9 cellular contexts compared by ENCODE assay signal in the genomic region with DNA sequence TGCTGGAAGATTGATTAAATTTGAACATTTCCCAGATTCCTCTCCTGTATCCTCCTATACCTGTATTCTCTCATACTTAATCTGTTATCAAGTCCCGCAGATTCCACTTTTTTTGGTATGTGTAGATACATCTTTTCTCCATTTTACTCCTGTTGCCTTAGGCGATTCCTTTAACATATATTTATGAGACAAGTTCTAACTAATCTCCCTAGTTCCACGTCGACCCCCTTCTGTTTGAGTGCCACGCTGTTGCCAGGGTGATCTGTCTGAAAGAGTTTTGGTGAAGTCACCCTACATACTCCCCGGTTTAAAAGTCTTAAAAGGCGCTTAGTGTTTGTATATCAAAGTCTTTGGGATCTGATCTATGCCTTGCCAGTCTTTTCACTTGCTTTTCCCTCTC. TPM values are rescaled to one million over a fixed set of nuclear protein-coding genes. Genes with fewer than 3 reads are reported as not detected.
A peak's percentile ranks its signal among the peaks of the same experiment; 100 is the strongest.
DNase-seq lines count a peak whose midpoint lies in the region; ATAC-seq and TF ChIP-seq lines count a peak whose summit lies in the region.
"Had no signal": no experiment of that assay in that cellular context is flagged by ENCODE, and none has a peak within 500 bp of the region (broad histone marks: within the 10 kb centered on the region; RNA-seq: fewer than 3 reads in every experiment).

No MANE protein-coding gene starts in this region.

- no peaks in the 10 kb centered on the region for H3K9me3 Mint-ChIP-seq in activated B cell treated with CpG ODN at 0.5 μM for 24 hours
- H3K9me3 Mint-ChIP-seq in progenitor cell of endocrine pancreas (ENCODE audit: low read depth), result peaks cover 16% of the 10 kb centered on the region

- H3K4me1 ChIP-seq in HAP-1 (peaks cover 19% of the 10 kb centered on the region), esophagus muscularis mucosa (peaks cover 3 to 57% (median 42%) of the 10 kb centered on the region in 4 donors)

- peak overlapping the region in 2 of 4 donors; percentile 26 to 39 for H3K27ac ChIP-seq in esophagus muscularis mucosa (replicated peaks in 1 of 4)
- H3K27ac ChIP-seq: skin epidermis had no signal

- 38% methylated on average over 7 of the region's 7 CpGs for WGBS in esophagus muscularis mucosa

- CTCF ChIA-PET in activated B cell treated with CpG ODN at 0.5 μM for 24 hours (lab: Charles Lee), result no interaction called here

- H3K9me3 ChIP-seq in HAP-1 (no peaks in the 10 kb centered on the region), esophagus muscularis mucosa (no peaks in the 10 kb centered on the region)

- no peak for TF ChIP-seq CTCF in activated B cell treated with CpG ODN at 0.5 μM for 24 hours (IDR thresholded peaks at IDR 0.05)
- TF ChIP-seq CTCF in esophagus muscularis mucosa (IDR thresholded peaks at IDR 0.05), result no peak
- no peak for TF ChIP-seq CTCF in progenitor cell of endocrine pancreas (IDR thresholded peaks at IDR 0.05; ENCODE audit: unreplicated experiment)

- H3K27ac Mint-ChIP-seq in activated B cell treated with CpG ODN at 0.5 μM for 24 hours (peak overlapping the region; percentile 11), progenitor cell of endocrine pancreas (peak overlapping the region; percentile 22)

- peak; percentile 45 to 46 for DNase-seq in HAP-1 (ENCODE audit: low spot score in 2 of 2)
- DNase-seq in activated B cell treated with CpG ODN at 0.5 μM for 24 hours, result no peak
- no peak for DNase-seq in esophagus muscularis mucosa (ENCODE audit: extremely low spot score)
- DNase-seq in progenitor cell of endocrine pancreas (ENCODE audit: low spot score, unreplicated experiment), result no peak
- DNase-seq in NCI-H510A treated with DMSO at 0.1 percent for 48 hours (lab: John Stamatoyannopoulos, UW), result no peak
- DNase-seq: NCI-H774 had no signal

- H3K4me1 Mint-ChIP-seq in activated B cell treated with CpG ODN at 0.5 μM for 24 hours, result peaks cover 55% of the 10 kb centered on the region
- H3K4me1 Mint-ChIP-seq in progenitor cell of endocrine pancreas (ENCODE audit: low read depth), result peaks cover 15% of the 10 kb centered on the region

- H3K36me3 ChIP-seq in HAP-1 (replicated peaks), result peaks cover 21% of the 10 kb centered on the region
- H3K36me3 ChIP-seq in esophagus muscularis mucosa, result peaks cover 6 to 14% (median 9%) of the 10 kb centered on the region in 4 donors

- intact Hi-C loops in activated B cell treated with CpG ODN at 0.5 μM for 24 hours (cut with micrococcal nuclease) (no loop called here), esophagus muscularis mucosa (cut with DNase I) (no loop called here)

- no peak for TF ChIP-seq POLR2A in esophagus muscularis mucosa (IDR thresholded peaks at IDR 0.05; ENCODE audit: low read depth)

- H3K4me3 ChIP-seq in HAP-1, result peak overlapping the region; percentile 71
- H3K4me3 ChIP-seq in esophagus muscularis mucosa, result peak overlapping the region; percentile 9 to 66 (median 42)

- H3K27me3 Mint-ChIP-seq in activated B cell treated with CpG ODN at 0.5 μM for 24 hours (no peaks in the 10 kb centered on the region), progenitor cell of endocrine pancreas (no peaks in the 10 kb centered on the region)

- H3K36me3 Mint-ChIP-seq in activated B cell treated with CpG ODN at 0.5 μM for 24 hours (ENCODE audit: low read depth) (peaks cover 38% of the 10 kb centered on the region), progenitor cell of endocrine pancreas (ENCODE audit: insufficient read depth) (peaks cover 8% of the 10 kb centered on the region)

- POLR2A ChIA-PET in activated B cell treated with CpG ODN at 0.5 μM for 24 hours (lab: Charles Lee), result no interaction called here

- H3K27me3 ChIP-seq in HAP-1 (ENCODE audit: low read depth) (0 out of 2 replicates have a peak, but pooled peaks cover 3% of the 10 kb centered on the region), esophagus muscularis mucosa (no peaks in the 10 kb centered on the region)

- no peak for TF ChIP-seq EP300 in esophagus muscularis mucosa (IDR thresholded peaks at IDR 0.05)

- in situ Hi-C loops in HAP-1 (cut with MboI; ENCODE audit: low sequenced_read_pairs), result loop anchor here (10.0 kb wide), 1 partner anchor 384 kb away; no protein-coding TSS in a partner anchor

- ATAC-seq in activated B cell treated with CpG ODN at 0.5 μM for 24 hours (ENCODE audit: low read depth) (no peak), HG03571 (IDR thresholded peaks at IDR 0.05; ENCODE audit: unreplicated experiment) (no peak), GM19351 (IDR thresholded peaks at IDR 0.05; ENCODE audit: unreplicated experiment) (no peak)

- peak overlapping the region; percentile 46 for H3K4me3 Mint-ChIP-seq in activated B cell treated with CpG ODN at 0.5 μM for 24 hours
- peak overlapping the region; percentile 60 for H3K4me3 Mint-ChIP-seq in progenitor cell of endocrine pancreas (ENCODE audit: low read depth)

RNA-seq across cellular contexts. Expression of a gene that starts 2.4 kb away (rescaled TPM):
- total RNA-seq in activated B cell treated with CpG ODN at 0.5 μM for 24 hours (70.5 and 76.9 TPM in 2 replicates), esophagus muscularis mucosa (10 to 100 TPM; 36.4 to 60.0 (median 44.4) TPM), progenitor cell of endocrine pancreas (72.4 and 77.8 TPM in 2 replicates)

RNA-seq across cellular contexts. Expression of a gene that starts 2.7 kb away (rescaled TPM):
- total RNA-seq in activated B cell treated with CpG ODN at 0.5 μM for 24 hours, result 32.0 and 32.2 TPM in 2 replicates
- 10 to 100 TPM in 3 of 4 donors, 1 to 10 TPM in 1; 8.7 to 17.7 (median 15.9) TPM for total RNA-seq in esophagus muscularis mucosa
- total RNA-seq in progenitor cell of endocrine pancreas, result 35.9 and 36.7 TPM in 2 replicates

RNA-seq across cellular contexts. Expression of a gene that starts 19.6 kb away (rescaled TPM):
- total RNA-seq in activated B cell treated with CpG ODN at 0.5 μM for 24 hours (234 and 287 TPM in 2 replicates), esophagus muscularis mucosa (100 to 1,000 TPM; 280 to 704 (median 376) TPM), progenitor cell of endocrine pancreas (306 and 310 TPM in 2 replicates)

RNA-seq across cellular contexts. Expression of a gene that starts 24.5 kb away (rescaled TPM):
- 193 and 219 TPM in 2 replicates for total RNA-seq in activated B cell treated with CpG ODN at 0.5 μM for 24 hours
- 1 to 10 TPM; 2.5 to 5.3 (median 4.0) TPM for total RNA-seq in esophagus muscularis mucosa
- not detected in 2 replicates for total RNA-seq in progenitor cell of endocrine pancreas

Comparison
In these comparisons a context has a peak if more than half of its experiments do, and no peak if none do; other contexts are left out.
1. DNase-seq: peak in HAP-1 (2 of 2); none in activated B cell treated with CpG ODN at 0.5 μM for 24 hours (single experiment), esophagus muscularis mucosa (single experiment), progenitor cell of endocrine pancreas (single experiment) and NCI-H510A treated with DMSO at 0.1 percent for 48 hours (single experiment).